ENCODE assay signal across 23 cellular contexts in the genomic region with DNA sequence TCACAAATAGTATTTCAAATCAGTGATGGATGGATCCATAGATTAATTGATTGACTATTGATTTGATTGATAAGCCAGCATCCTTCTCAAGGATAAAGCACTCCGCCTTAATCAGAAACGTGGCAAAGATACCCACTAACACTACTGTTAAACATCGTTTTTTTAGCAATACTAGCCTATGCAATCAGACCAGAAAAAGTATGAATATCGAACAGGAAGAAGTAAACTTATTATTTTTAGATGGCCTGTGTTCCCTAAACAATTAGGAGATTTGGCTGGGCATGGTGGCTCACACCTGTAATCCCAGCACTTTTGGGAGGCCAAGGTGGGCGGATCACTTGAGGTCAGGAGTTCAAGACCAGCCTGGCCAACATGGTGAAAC. TPM values are rescaled to one million over a fixed set of nuclear protein-coding genes. Genes with fewer than 3 reads are reported as not detected.
"Had no signal": no experiment of that assay in that cellular context is flagged by ENCODE, and none has a peak within 500 bp of the region (broad histone marks: within the 10 kb centered on the region; RNA-seq: fewer than 3 reads in every experiment).

No MANE protein-coding gene starts in this region.

- FAIRE-seq: endometrium had no signal

- H3K27ac ChIP-seq: ascending aorta, breast epithelium, cardiac muscle cell, colonic mucosa, epithelial cell of prostate, esophagus squamous epithelium had no signal

- H3K36me3 ChIP-seq: breast epithelium, cardiac muscle cell had no signal

- H3K27ac Mint-ChIP-seq: activated CD4-positive, alpha-beta T cell treated with anti-CD3 and anti-CD28 coated beads, Interleukin-2, amount 10 ng/mL, durations not matched to agents 7 days and 5 days; activated CD8-positive, alpha-beta T cell treated with anti-CD3 and anti-CD28 coated beads for 36 hours; activated naive CD4-positive, alpha-beta T cell treated with anti-CD3 and anti-CD28 coated beads for 36 hours; activated naive CD4-positive, alpha-beta T cell treated with anti-CD3 and anti-CD28 coated beads, Interleukin-2, amount 50 U/mL, for 24 hours; activated naive CD8-positive, alpha-beta T cell treated with anti-CD3 and anti-CD28 coated beads for 36 hours; activated T-helper 17 cell treated with anti-CD3 and anti-CD28 coated beads, Interleukin-2, amount 50 U/mL, for 72 hours; brain had no signal

- H3K4me3 ChIP-seq: ascending aorta, breast epithelium, cardiac muscle cell, colonic mucosa, esophagus squamous epithelium had no signal

- ATAC-seq: activated CD8-positive, alpha-beta T cell treated with anti-CD3 and anti-CD28 coated beads for 36 hours; activated T-cell treated with anti-CD3 and anti-CD28 coated beads, Interleukin-2, amount 50 U/mL, for 4 hours had no signal

- H3K36me3 Mint-ChIP-seq: activated naive CD8-positive, alpha-beta T cell treated with anti-CD3 and anti-CD28 coated beads for 36 hours had no signal

- H3K27me3 ChIP-seq: ascending aorta, breast epithelium, cardiac muscle cell, colonic mucosa had no signal

- H3K4me1 ChIP-seq: ascending aorta, breast epithelium, colonic mucosa, esophagus squamous epithelium had no signal

- H3K9me3 ChIP-seq: colonic mucosa had no signal

- DNase-seq: activated CD4-positive, alpha-beta T cell treated with anti-CD3 and anti-CD28 coated beads for 1 hour; central memory CD4-positive, alpha-beta T cell; cerebellar nuclear complex; effector CD8-positive, alpha-beta T cell; esophagus squamous epithelium had no signal

- H3K4me1 Mint-ChIP-seq: activated CD4-positive, alpha-beta T cell treated with anti-CD3 and anti-CD28 coated beads, Interleukin-2, amount 10 ng/mL, durations not matched to agents 7 days and 5 days; activated naive CD4-positive, alpha-beta T cell treated with anti-CD3 and anti-CD28 coated beads, Interleukin-2, amount 50 U/mL, for 24 hours; activated naive CD8-positive, alpha-beta T cell treated with anti-CD3 and anti-CD28 coated beads for 36 hours; activated T-helper 17 cell treated with anti-CD3 and anti-CD28 coated beads, Interleukin-2, amount 50 U/mL, for 72 hours; brain had no signal

- H3K9me3 Mint-ChIP-seq: activated naive CD4-positive, alpha-beta T cell treated with anti-CD3 and anti-CD28 coated beads, Interleukin-2, amount 50 U/mL, for 24 hours had no signal

- H3K4me3 Mint-ChIP-seq: activated CD4-positive, alpha-beta T cell treated with anti-CD3 and anti-CD28 coated beads, Interleukin-2, amount 10 ng/mL, durations not matched to agents 7 days and 5 days; activated CD8-positive, alpha-beta T cell treated with anti-CD3 and anti-CD28 coated beads for 36 hours; activated naive CD4-positive, alpha-beta T cell treated with anti-CD3 and anti-CD28 coated beads for 36 hours; activated naive CD4-positive, alpha-beta T cell treated with anti-CD3 and anti-CD28 coated beads, Interleukin-2, amount 50 U/mL, for 24 hours; activated naive CD8-positive, alpha-beta T cell treated with anti-CD3 and anti-CD28 coated beads for 36 hours; activated T-cell treated with anti-CD3 and anti-CD28 coated beads, Interleukin-2, amount 50 U/mL, for 4 hours; activated T-helper 17 cell treated with anti-CD3 and anti-CD28 coated beads, Interleukin-2, amount 50 U/mL, for 72 hours; brain had no signal

- H3K27me3 Mint-ChIP-seq: activated CD4-positive, alpha-beta T cell treated with anti-CD3 and anti-CD28 coated beads, Interleukin-2, amount 10 ng/mL, durations not matched to agents 7 days and 5 days had no signal

RNA-seq across cellular contexts. Expression of a gene that starts 49.5 kb away (rescaled TPM):
- total RNA-seq: activated CD4-positive, alpha-beta T cell treated with anti-CD3 and anti-CD28 coated beads, Interleukin-2, amount 10 ng/mL, durations not matched to agents 7 days and 5 days; activated CD8-positive, alpha-beta T cell treated with anti-CD3 and anti-CD28 coated beads for 36 hours; activated naive CD4-positive, alpha-beta T cell treated with anti-CD3 and anti-CD28 coated beads for 36 hours; activated naive CD8-positive, alpha-beta T cell treated with anti-CD3 and anti-CD28 coated beads for 36 hours; activated T-helper 17 cell treated with anti-CD3 and anti-CD28 coated beads, Interleukin-2, amount 50 U/mL, for 72 hours; fibroblast of lung; fibroblast of villous mesenchyme; T-helper 1 cell treated with Interleukin-12 subunit alpha and Interleukin-12 subunit beta and Interleukin-4 antibody, amounts not matched to agents 30 ng/mL and 1 ng/mL, for 36 hours had no signal
- polyA plus RNA-seq: endothelial cell of umbilical vein, fibroblast of lung had no signal
